Comparison of ENCODE assay signal across 1 cellular context in the genomic region with DNA sequence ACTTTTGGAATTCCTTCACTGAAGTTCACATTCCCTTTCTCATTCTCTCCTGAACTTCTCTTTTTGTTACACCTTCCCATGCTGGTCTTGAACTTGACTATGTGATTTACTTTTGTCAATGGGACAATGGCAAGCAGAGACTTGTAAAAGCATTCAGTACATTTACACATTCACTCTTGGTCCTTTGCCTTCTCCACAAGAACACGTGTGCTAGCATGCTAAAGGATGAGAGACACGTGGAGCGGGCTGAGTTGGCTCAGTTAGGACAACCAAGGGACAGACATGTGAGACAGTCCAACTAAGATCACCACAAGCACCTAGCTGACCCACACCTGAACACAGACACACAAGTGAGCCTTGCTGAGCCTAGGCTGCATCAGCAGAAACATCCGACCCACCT.
TF ChIP-seq lines count a peak whose summit lies in the region.

No MANE protein-coding gene starts in this region.

TF ChIP-seq in IMR-90, 13 proteins besides CTCF, POLR2A, EP300 and RAD21:
- TF ChIP-seq, protein P1, sequence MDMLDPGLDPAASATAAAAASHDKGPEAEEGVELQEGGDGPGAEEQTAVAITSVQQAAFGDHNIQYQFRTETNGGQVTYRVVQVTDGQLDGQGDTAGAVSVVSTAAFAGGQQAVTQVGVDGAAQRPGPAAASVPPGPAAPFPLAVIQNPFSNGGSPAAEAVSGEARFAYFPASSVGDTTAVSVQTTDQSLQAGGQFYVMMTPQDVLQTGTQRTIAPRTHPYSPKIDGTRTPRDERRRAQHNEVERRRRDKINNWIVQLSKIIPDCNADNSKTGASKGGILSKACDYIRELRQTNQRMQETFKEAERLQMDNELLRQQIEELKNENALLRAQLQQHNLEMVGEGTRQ (IDR thresholded peaks at IDR 0.05; ENCODE audit: low read depth, low read length) = no peak
- TF ChIP-seq CHD1 (IDR thresholded peaks at IDR 0.05; ENCODE audit: low read depth, low read length) (no peak), RCOR1 (IDR thresholded peaks at IDR 0.05; ENCODE audit: insufficient replicate concordance, low read length) (no peak), MXI1 (IDR thresholded peaks at IDR 0.05; ENCODE audit: borderline replicate concordance, low read depth, low read length) (no peak), SMC3 (IDR thresholded peaks at IDR 0.05; ENCODE audit: low read depth, low read length) (no peak), MAZ (IDR thresholded peaks at IDR 0.05; ENCODE audit: borderline replicate concordance, low read depth, low read length) (no peak), BHLHE40 (IDR thresholded peaks at IDR 0.05; ENCODE audit: low read depth, low read length) (no peak)
- TF ChIP-seq, protein P2, sequence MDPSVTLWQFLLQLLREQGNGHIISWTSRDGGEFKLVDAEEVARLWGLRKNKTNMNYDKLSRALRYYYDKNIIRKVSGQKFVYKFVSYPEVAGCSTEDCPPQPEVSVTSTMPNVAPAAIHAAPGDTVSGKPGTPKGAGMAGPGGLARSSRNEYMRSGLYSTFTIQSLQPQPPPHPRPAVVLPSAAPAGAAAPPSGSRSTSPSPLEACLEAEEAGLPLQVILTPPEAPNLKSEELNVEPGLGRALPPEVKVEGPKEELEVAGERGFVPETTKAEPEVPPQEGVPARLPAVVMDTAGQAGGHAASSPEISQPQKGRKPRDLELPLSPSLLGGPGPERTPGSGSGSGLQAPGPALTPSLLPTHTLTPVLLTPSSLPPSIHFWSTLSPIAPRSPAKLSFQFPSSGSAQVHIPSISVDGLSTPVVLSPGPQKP (IDR thresholded peaks at IDR 0.05; ENCODE audit: borderline replicate concordance, low read depth, low read length) = no peak
